Comparison of ENCODE assay signal across 17 cellular contexts in the genomic region with DNA sequence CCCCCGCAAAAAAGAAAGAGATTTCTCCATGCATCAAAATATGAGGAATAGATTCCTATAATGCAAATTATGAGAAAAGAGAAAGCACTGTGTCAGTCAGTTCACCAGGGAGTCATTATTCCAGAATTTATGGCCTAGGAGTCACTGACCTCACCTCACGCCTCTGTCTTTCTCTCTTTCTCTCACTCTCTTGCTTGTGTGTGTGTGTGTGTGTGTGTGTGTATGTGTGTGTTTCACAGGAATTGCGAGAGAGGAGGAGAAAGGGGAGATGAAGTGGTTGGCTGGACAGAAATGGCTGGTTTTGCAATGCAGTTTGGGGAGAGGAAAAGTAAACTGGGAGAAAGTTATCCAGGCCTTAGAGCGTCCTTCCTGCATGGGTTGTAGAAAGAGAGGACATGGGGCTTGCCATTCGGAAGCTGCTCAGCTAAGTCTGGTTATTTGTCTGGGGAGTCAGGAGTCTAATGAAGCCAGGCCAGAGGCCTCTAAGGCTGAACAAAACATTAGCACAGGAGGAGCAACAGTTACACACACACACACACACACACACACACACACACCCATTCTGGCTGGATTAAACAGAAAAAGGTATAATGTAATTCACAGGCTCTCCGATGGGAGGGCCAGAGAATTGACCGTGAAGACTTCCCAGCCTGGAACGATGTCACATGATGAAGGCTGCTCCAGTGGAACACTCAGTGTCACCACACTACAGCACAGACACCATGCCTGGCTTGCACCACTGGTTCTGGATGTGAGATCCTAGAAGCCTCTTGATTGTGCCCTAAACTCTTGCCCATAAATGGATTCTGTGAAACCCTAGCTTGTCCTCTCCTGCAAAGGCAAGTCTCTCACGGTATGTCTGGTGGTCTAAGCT. TPM values are rescaled to one million over a fixed set of nuclear protein-coding genes. Genes with fewer than 3 reads are reported as not detected.
DNase-seq lines count a peak whose midpoint lies in the region; ATAC-seq, FAIRE-seq and TF ChIP-seq lines count a peak whose summit lies in the region.
"Had no signal": no experiment of that assay in that cellular context is flagged by ENCODE, and none has a peak within 500 bp of the region (broad histone marks: within the 10 kb centered on the region; RNA-seq: fewer than 3 reads in every experiment).

No MANE protein-coding gene starts in this region.

- H3K27me3 ChIP-seq in K562 (ENCODE audit: control insufficient read depth in 2 of 2, insufficient read depth in 2 of 2, low read length in 2 of 2), result no peaks in the 10 kb centered on the region
- H3K27me3 ChIP-seq in liver (ENCODE audit: control insufficient read depth in 4 of 4, insufficient read depth in 4 of 4, low read length in 3 of 4), result no peaks in the 10 kb centered on the region
- no peaks in the 10 kb centered on the region for H3K27me3 ChIP-seq in GM23248 (replicated peaks; ENCODE audit: insufficient read depth)

- TF ChIP-seq CTCF in K562 (IDR thresholded peaks at IDR 0.05 in 2 of 3, conservative IDR thresholded peaks at IDR 0.05 in 1 of 3; ENCODE audit: insufficient read depth in 2 of 3, low read depth in 1 of 3, low read length in 3 of 3) (no peak), liver (IDR thresholded peaks at IDR 0.05; ENCODE audit: low read depth, low read length, missing input control) (no peak), omental fat pad (IDR thresholded peaks at IDR 0.05) (no peak)

- no peak for TF ChIP-seq POLR2A in K562 (conservative IDR thresholded peaks at IDR 0.05)

- H2AFZ ChIP-seq in K562 (ENCODE audit: low read depth, low read length) (peak overlapping the region; percentile 70; the same call in 1 of the 2 replicates), GM23248 (no peak overlapping the region)

- no peak for FAIRE-seq in K562 (lab: Jason Lieb, UNC)

- no peaks in the 10 kb centered on the region for H3K9me1 ChIP-seq in K562 (ENCODE audit: control insufficient read depth, insufficient read depth, low read length)

- H3K4me3 ChIP-seq in K562 (no peak overlapping the region), liver (ENCODE audit: low read depth in 1 of 3, low read length in 3 of 3) (no peak overlapping the region), GM23248 (no peak overlapping the region)

- intact Hi-C loops in K562 (cut with micrococcal nuclease) (loop anchor here (5.0 to 10.0 kb wide), 2 partner anchors 129 to 261 kb away; no protein-coding TSS in a partner anchor), sciatic nerve (cut with DNase I) (no loop called here)

- BruUV-seq in K562 (replicated peaks; lab: Mats Ljungman, UMichigan), result no TSS peak

- H3K9me3 ChIP-seq in K562 (replicated peaks; ENCODE audit: control insufficient read depth, insufficient read depth, low read depth, low read length) (no peaks in the 10 kb centered on the region), liver (ENCODE audit: control insufficient read depth in 4 of 4, low read length in 3 of 4) (no peaks in the 10 kb centered on the region), GM23248 (ENCODE audit: low read depth) (no peaks in the 10 kb centered on the region)

- CTCF ChIA-PET in HEK293T (lab: Yijun Ruan, JAX), result interaction anchor here (0.6 to 1.3 kb wide), 5 partner anchors 10 to 127 kb away, joined by 3 to 15 read pairs (median 5); no protein-coding TSS in a partner anchor
- CTCF ChIA-PET in K562 (lab: Yijun Ruan, JAX; ENCODE audit: low intra/inter-chr PET ratio), result interaction anchor here (1.6 kb wide), 1 partner anchor 127 kb away, joined by 8 read pairs; no protein-coding TSS in a partner anchor

- H3K4me1 ChIP-seq in K562 (replicated peaks in 1 of 2; ENCODE audit: control insufficient read depth in 2 of 2, insufficient read depth in 2 of 2, low read length in 2 of 2) (peaks cover 0 to 11% of the 10 kb centered on the region in 2 experiments; a peak in 3 of 5 replicates), liver (ENCODE audit: control insufficient read depth in 4 of 4, insufficient read depth in 4 of 4, low read length in 3 of 4) (peaks cover 0 to 2% (median 0%) of the 10 kb centered on the region in 4 donors), GM23248 (ENCODE audit: insufficient read depth) (no peaks in the 10 kb centered on the region; the same call in 1 of the 2 replicates)

- H3K27ac ChIP-seq in K562 (ENCODE audit: extremely low read depth, low read depth, low read length) (no peak overlapping the region), liver (ENCODE audit: low read depth in 1 of 2, low read length in 2 of 2) (no peak overlapping the region), GM23248 (no peak overlapping the region)

- H3K9me2 ChIP-seq in GM23248 (ENCODE audit: insufficient read depth), result no peaks in the 10 kb centered on the region

- POLR2A ChIA-PET in HEK293T (lab: Yijun Ruan, JAX), result interaction anchor here (1.1 kb wide), 1 partner anchor 126 kb away, joined by 8 read pairs; no protein-coding TSS in a partner anchor
- POLR2A ChIA-PET in K562 (lab: Yijun Ruan, JAX), result interaction anchor here (1.2 to 1.7 kb wide), 2 partner anchors 11 to 15 kb away, joined by 4 to 5 read pairs; no protein-coding TSS in a partner anchor

- no peak for DNase-seq in HEK293T (ENCODE audit: extremely low spot score)
- peak in 1 of 4 experiments; percentile 7 for DNase-seq in K562 (ENCODE audit: extremely low read depth in 1 of 4, low spot score in 3 of 4)
- no peak for DNase-seq in sciatic nerve (ENCODE audit: low spot score)
- no peak for DNase-seq in omental fat pad (ENCODE audit: low spot score)
- no peak for DNase-seq in GM19238 (ENCODE audit: insufficient read length, low spot score)
- DNase-seq in GM23248, result no peak
- DNase-seq: CD8-positive, alpha-beta T cell; NCI-H1105 treated with DMSO at 0.1 percent for 48 hours; OCI-M1; RPMI8226 had no signal

- H3K36me3 ChIP-seq in K562 (ENCODE audit: control insufficient read depth, insufficient read depth, low read length) (no peaks in the 10 kb centered on the region; the same call in 2 of the 3 replicates), liver (ENCODE audit: control insufficient read depth in 4 of 4, insufficient read depth in 3 of 4, low read depth in 1 of 4, low read length in 3 of 4) (no peaks in the 10 kb centered on the region), GM23248 (ENCODE audit: low read depth) (no peaks in the 10 kb centered on the region)

- TF ChIP-seq RAD21 in K562 (CRISPR knock-in tag; conservative IDR thresholded peaks at IDR 0.05 in 1 of 2, IDR thresholded peaks at IDR 0.05 in 1 of 2), result no peak
- peak in 1 of 2 donors; percentile 20 for TF ChIP-seq RAD21 in liver (IDR thresholded peaks at IDR 0.05)

- in situ Hi-C loops in K562 (cut with MboI) (no loop called here), GM23248 (cut with MboI) (no loop called here)

- H3K4me2 ChIP-seq in K562 (ENCODE audit: insufficient read depth, low read length) (no peak overlapping the region), GM23248 (ENCODE audit: unreplicated experiment) (no peak overlapping the region)

- no peaks in the 10 kb centered on the region for H3F3A ChIP-seq in GM23248 (ENCODE audit: insufficient read depth)

- ATAC-seq in K562 (peak; percentile 46), sciatic nerve (peak; percentile 74), omental fat pad (ENCODE audit: low FRiP score) (no peak)
- ATAC-seq: CD8-positive, alpha-beta T cell had no signal

- H4K20me1 ChIP-seq in K562 (replicated peaks; ENCODE audit: control insufficient read depth, insufficient read depth, low read length) (no peaks in the 10 kb centered on the region), GM23248 (ENCODE audit: insufficient read depth) (no peaks in the 10 kb centered on the region)

- 30% methylated on average over 7 of the region's 9 CpGs for WGBS in K562 (ENCODE audit: insufficient coverage, low coverage, missing lambda C conversion rate)
- WGBS in liver, result 69% methylated on average over 9 of the region's 9 CpGs
- 65 to 69% methylated on average over 9 of the region's 9 CpGs for WGBS in GM23248 (ENCODE audit: low coverage in 1 of 2, low lambda C conversion rate in 2 of 2, missing lambda C conversion rate in 2 of 2), 2 experiments

- H3K9ac ChIP-seq in K562 (ENCODE audit: insufficient read depth in 1 of 2, low read depth in 2 of 2, low read length in 2 of 2) (no peak overlapping the region), liver (ENCODE audit: low read depth in 1 of 2, low read length in 2 of 2) (no peak overlapping the region), GM23248 (no peak overlapping the region)

- no peak for TF ChIP-seq EP300 in K562 (IDR thresholded peaks at IDR 0.05; ENCODE audit: low read length)

- H3K79me2 ChIP-seq in K562 (ENCODE audit: control insufficient read depth, insufficient read depth, low read length) (no peaks in the 10 kb centered on the region), GM23248 (ENCODE audit: insufficient read depth) (no peaks in the 10 kb centered on the region)

RNA-seq across cellular contexts. Expression of gene FFAR4, which starts 12.7 kb away (rescaled TPM):
- not detected in 2 replicates for total RNA-seq in K562 (2011; cell fraction: chromatin; rRNA removed; ENCODE audit: low replicate concordance)
- total RNA-seq in K562 (2011; cell fraction: nucleolus; rRNA removed), result not detected in 2 replicates
- total RNA-seq in K562 (2011; cell fraction: nucleoplasm; rRNA removed), result not detected in 2 replicates
- total RNA-seq in K562 (2014; rRNA removed) (not detected in 2 replicates), K562 (2014; rRNA removed; fragmentation: Illumina TruSeq; extraction: Trizol) (not detected in 2 replicates), K562 (2015; rRNA removed; fragmentation: Illumina TruSeq; extraction: Trizol) (not detected in 2 replicates), K562 (2021) (not detected in 2 replicates), liver (under 1 TPM; 0.14 to 0.17 TPM), sciatic nerve (0.31 TPM), omental fat pad (1 to 10 TPM; 2.5 to 6.7 (median 3.1) TPM)
- polyA plus RNA-seq in K562 (2011; rRNA removed) (not detected in 2 replicates), K562 (2014; fragmentation: Illumina TruSeq; extraction: Trizol) (not detected in 2 replicates), K562 (2014; fragmentation: Nextera tagmentation; extraction: Ambion mirVana) (not detected), K562 (2014; rRNA removed) (not detected in 2 replicates), liver (under 1 TPM; 0.21 to 0.28 TPM), GM23248 (2016; fragmentation: Nextera tagmentation; extraction: Ambion mirVana) (not detected in 2 replicates)
- not detected in 2 replicates for polyA plus RNA-seq in K562 (2011; cell fraction: cytosol; rRNA removed)
- polyA plus RNA-seq in K562 (2011; cell fraction: nucleus; rRNA removed), result not detected in 2 replicates
- polyA plus RNA-seq in K562 (2012), result not detected in 2 replicates
- polyA minus RNA-seq in K562 (2011; rRNA and poly(A)+ RNA removed), result not detected in 2 replicates
- not detected in 2 replicates for polyA minus RNA-seq in K562 (2011; cell fraction: cytosol; rRNA and poly(A)+ RNA removed)
- not detected in 2 replicates for polyA minus RNA-seq in K562 (2011; cell fraction: nucleus; rRNA and poly(A)+ RNA removed)
- not detected in 2 replicates for total RNA-seq in GM23248 (2014; rRNA removed; shearing (Covaris generic))
- total RNA-seq: CD8-positive, alpha-beta T cell; H7; HT1080; SK-MEL-5 had no signal
- polyA plus RNA-seq: AG04450, BJ, IgD-negative memory B cell had no signal

RNA-seq across cellular contexts. Expression of gene RBP4, which starts 47.3 kb away (rescaled TPM):
- not detected in 2 replicates for total RNA-seq in K562 (2011; cell fraction: chromatin; rRNA removed; ENCODE audit: low replicate concordance)
- not detected in 2 replicates for total RNA-seq in K562 (2011; cell fraction: nucleolus; rRNA removed)
- total RNA-seq in K562 (2011; cell fraction: nucleoplasm; rRNA removed), result not detected in 2 replicates
- total RNA-seq in K562 (2014; rRNA removed) (not detected in 2 replicates), K562 (2014; rRNA removed; fragmentation: Illumina TruSeq; extraction: Trizol) (not detected in 2 replicates), K562 (2015; rRNA removed; fragmentation: Illumina TruSeq; extraction: Trizol) (not detected in 2 replicates), K562 (2021) (0.91 and 2.0 TPM in 2 replicates), liver (1,000 to 10,000 TPM; 1,174 to 2,873 TPM), sciatic nerve (42.7 TPM), omental fat pad (1,000 to 10,000 TPM in 1 of 4 donors, 100 to 1,000 TPM in 3; 188 to 1,096 (median 353) TPM)
- polyA plus RNA-seq in K562 (2011; rRNA removed) (not detected in 2 replicates), K562 (2014; fragmentation: Illumina TruSeq; extraction: Trizol) (not detected in 2 replicates), K562 (2014; fragmentation: Nextera tagmentation; extraction: Ambion mirVana) (not detected), K562 (2014; rRNA removed) (not detected in 2 replicates), liver (over 10,000 TPM in 1 of 2 donors, 1,000 to 10,000 TPM in 1; 5,034 to 10,329 TPM), GM23248 (2016; fragmentation: Nextera tagmentation; extraction: Ambion mirVana) (0.46 and 0.90 TPM in 2 replicates)
- polyA plus RNA-seq in K562 (2011; cell fraction: cytosol; rRNA removed), result not detected in 2 replicates
- not detected in 2 replicates for polyA plus RNA-seq in K562 (2011; cell fraction: nucleus; rRNA removed)
- polyA plus RNA-seq in K562 (2012), result not detected in 2 replicates
- not detected in 2 replicates for polyA minus RNA-seq in K562 (2011; rRNA and poly(A)+ RNA removed)
- polyA minus RNA-seq in K562 (2011; cell fraction: cytosol; rRNA and poly(A)+ RNA removed), result not detected in 2 replicates
- polyA minus RNA-seq in K562 (2011; cell fraction: nucleus; rRNA and poly(A)+ RNA removed), result not detected in 2 replicates
- 1.1 TPM in 1 of 2 replicates, not detected in the other for total RNA-seq in GM23248 (2014; rRNA removed; shearing (Covaris generic))
- total RNA-seq: CD8-positive, alpha-beta T cell; SK-MEL-5 had no signal
- polyA plus RNA-seq: AG04450, IgD-negative memory B cell had no signal

RNA-seq across cellular contexts. Expression of gene CEP55, which starts 57.3 kb away (rescaled TPM):
- 8.6 and 27.1 TPM in 2 replicates for total RNA-seq in K562 (2011; cell fraction: chromatin; rRNA removed; ENCODE audit: low replicate concordance)
- 4.5 and 7.1 TPM in 2 replicates for total RNA-seq in K562 (2011; cell fraction: nucleolus; rRNA removed)
- total RNA-seq in K562 (2011; cell fraction: nucleoplasm; rRNA removed), result 9.2 and 14.7 TPM in 2 replicates
- total RNA-seq in K562 (2014; rRNA removed) (18.1 TPM in 2 replicates), K562 (2014; rRNA removed; fragmentation: Illumina TruSeq; extraction: Trizol) (27.0 and 31.5 TPM in 2 replicates), K562 (2015; rRNA removed; fragmentation: Illumina TruSeq; extraction: Trizol) (27.8 and 32.5 TPM in 2 replicates), K562 (2021) (15.8 and 16.7 TPM in 2 replicates), liver (1 to 10 TPM in 1 of 2 donors, under 1 TPM in 1; under 0.01 to 4.1 TPM), sciatic nerve (0.62 TPM), omental fat pad (1 to 10 TPM in 1 of 4 donors, under 1 TPM in 2, not detected in 1; 0.19 to 3.2 (median 0.32) TPM)
- polyA plus RNA-seq in K562 (2011; rRNA removed) (20.3 and 25.2 TPM in 2 replicates), K562 (2014; fragmentation: Illumina TruSeq; extraction: Trizol) (18.3 and 23.4 TPM in 2 replicates), K562 (2014; fragmentation: Nextera tagmentation; extraction: Ambion mirVana) (1 to 10 TPM; 4.4 to 5.6 TPM), K562 (2014; rRNA removed) (14.0 and 15.2 TPM in 2 replicates), liver (under 1 TPM; 0.10 to 0.82 TPM), GM23248 (2016; fragmentation: Nextera tagmentation; extraction: Ambion mirVana) (14.9 and 16.8 TPM in 2 replicates)
- 4.6 and 8.9 TPM in 2 replicates for polyA plus RNA-seq in K562 (2011; cell fraction: cytosol; rRNA removed)
- 5.1 and 7.4 TPM in 2 replicates for polyA plus RNA-seq in K562 (2011; cell fraction: nucleus; rRNA removed)
- polyA plus RNA-seq in K562 (2012), result 13.7 and 13.8 TPM in 2 replicates
- polyA minus RNA-seq in K562 (2011; rRNA and poly(A)+ RNA removed), result 19.7 and 21.8 TPM in 2 replicates
- 7.2 and 8.6 TPM in 2 replicates for polyA minus RNA-seq in K562 (2011; cell fraction: cytosol; rRNA and poly(A)+ RNA removed)
- 3.1 and 5.8 TPM in 2 replicates for polyA minus RNA-seq in K562 (2011; cell fraction: nucleus; rRNA and poly(A)+ RNA removed)
- 21.5 and 32.4 TPM in 2 replicates for total RNA-seq in GM23248 (2014; rRNA removed; shearing (Covaris generic))

RNA-seq across cellular contexts. Expression of gene PDE6C, which starts 58.6 kb away (rescaled TPM):
- total RNA-seq in K562 (2011; cell fraction: chromatin; rRNA removed; ENCODE audit: low replicate concordance), result not detected in 2 replicates
- not detected in 2 replicates for total RNA-seq in K562 (2011; cell fraction: nucleolus; rRNA removed)
- not detected in 2 replicates for total RNA-seq in K562 (2011; cell fraction: nucleoplasm; rRNA removed)
- total RNA-seq in K562 (2014; rRNA removed) (not detected in 2 replicates), K562 (2014; rRNA removed; fragmentation: Illumina TruSeq; extraction: Trizol) (not detected in 2 replicates), K562 (2015; rRNA removed; fragmentation: Illumina TruSeq; extraction: Trizol) (not detected in 2 replicates), K562 (2021) (not detected in 2 replicates), liver (not detected), sciatic nerve (not detected), omental fat pad (not detected)
- polyA plus RNA-seq in K562 (2011; rRNA removed) (not detected in 2 replicates), K562 (2014; fragmentation: Illumina TruSeq; extraction: Trizol) (not detected in 2 replicates), K562 (2014; fragmentation: Nextera tagmentation; extraction: Ambion mirVana) (not detected), K562 (2014; rRNA removed) (not detected in 2 replicates), liver (not detected), GM23248 (2016; fragmentation: Nextera tagmentation; extraction: Ambion mirVana) (0.08 TPM in 1 of 2 replicates, not detected in the other)
- polyA plus RNA-seq in K562 (2011; cell fraction: cytosol; rRNA removed), result not detected in 2 replicates
- not detected in 2 replicates for polyA plus RNA-seq in K562 (2011; cell fraction: nucleus; rRNA removed)
- polyA plus RNA-seq in K562 (2012), result 0.19 TPM in 1 of 2 replicates, not detected in the other
- not detected in 2 replicates for polyA minus RNA-seq in K562 (2011; rRNA and poly(A)+ RNA removed)
- not detected in 2 replicates for polyA minus RNA-seq in K562 (2011; cell fraction: cytosol; rRNA and poly(A)+ RNA removed)
- polyA minus RNA-seq in K562 (2011; cell fraction: nucleus; rRNA and poly(A)+ RNA removed), result not detected in 2 replicates
- not detected in 2 replicates for total RNA-seq in GM23248 (2014; rRNA removed; shearing (Covaris generic))
- total RNA-seq: CD8-positive, alpha-beta T cell; H7; HT1080; SK-MEL-5 had no signal
- polyA plus RNA-seq: AG04450, BJ, IgD-negative memory B cell had no signal

Comparison
In these comparisons a context has a peak if more than half of its experiments do, and no peak if none do; other contexts are left out.
1. RNA of gene RBP4, which starts 47.3 kb away (total RNA-seq): 1,174 to 2,873 TPM in liver, 188 to 1,096 TPM in omental fat pad and 42.7 TPM in sciatic nerve (single experiment); 0.91 to 2.0 TPM in K562 and 1.1 TPM in GM23248; every median in the first group is over 10 times any median in the second.